ENCODE assay signal across 15 cellular contexts in the genomic region with DNA sequence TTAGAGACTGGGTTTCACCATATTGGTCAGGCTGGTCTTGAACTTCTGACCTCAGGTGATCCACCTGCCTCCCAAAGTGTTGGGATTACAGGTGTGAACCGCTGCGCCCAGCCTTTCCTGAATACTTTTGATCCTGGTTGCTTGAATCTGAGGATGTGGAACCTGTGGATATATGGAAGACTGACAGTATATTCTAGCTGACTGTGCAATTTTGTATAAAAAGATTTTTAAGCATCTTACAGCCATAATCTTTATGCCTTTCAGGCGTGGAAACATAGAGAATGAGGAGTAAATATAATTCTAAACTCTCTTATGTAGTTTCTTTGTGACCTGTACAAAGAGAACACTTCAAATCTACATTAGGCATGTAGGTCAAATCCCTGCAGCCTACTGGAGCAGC. TPM values are rescaled to one million over a fixed set of nuclear protein-coding genes. Genes with fewer than 3 reads are reported as not detected.
DNase-seq lines count a peak whose midpoint lies in the region; ATAC-seq and TF ChIP-seq lines count a peak whose summit lies in the region.
"Had no signal": no experiment of that assay in that cellular context is flagged by ENCODE, and none has a peak within 500 bp of the region (broad histone marks: within the 10 kb centered on the region; RNA-seq: fewer than 3 reads in every experiment).

No MANE protein-coding gene starts in this region.

- peak overlapping the region; percentile 1 for H3K4me3 Mint-ChIP-seq in activated T-cell treated with anti-CD3 and anti-CD28 coated beads, Interleukin-2, amount 50 U/mL, for 24 hours
- no peak overlapping the region for H3K4me3 Mint-ChIP-seq in activated T-cell treated with anti-CD3 and anti-CD28 coated beads, Interleukin-2, amount 50 U/mL, for 4 hours
- no peak overlapping the region for H3K4me3 Mint-ChIP-seq in activated CD8-positive, alpha-beta T cell treated with anti-CD3 and anti-CD28 coated beads, Interleukin-2, amount 10 ng/mL, durations not matched to agents 7 days and 5 days

- H3K4me3 ChIP-seq in left lung: no peak overlapping the region
- H3K4me3 ChIP-seq in tibial nerve: no peak overlapping the region
- H3K4me3 ChIP-seq: thoracic aorta had no signal

- 87 to 96% methylated on average over 3 of the region's 3 CpGs for WGBS in tibial nerve, 2 donors

- H3K27me3 Mint-ChIP-seq in activated T-cell treated with anti-CD3 and anti-CD28 coated beads, Interleukin-2, amount 50 U/mL, for 24 hours: no peaks in the 10 kb centered on the region
- no peaks in the 10 kb centered on the region for H3K27me3 Mint-ChIP-seq in activated T-cell treated with anti-CD3 and anti-CD28 coated beads, Interleukin-2, amount 50 U/mL, for 4 hours (ENCODE audit: low read depth)
- H3K27me3 Mint-ChIP-seq in activated CD8-positive, alpha-beta T cell treated with anti-CD3 and anti-CD28 coated beads, Interleukin-2, amount 10 ng/mL, durations not matched to agents 7 days and 5 days (ENCODE audit: low read depth): no peaks in the 10 kb centered on the region

- no peaks in the 10 kb centered on the region for H3K9me3 ChIP-seq in left lung
- H3K9me3 ChIP-seq in tibial nerve: no peaks in the 10 kb centered on the region
- H3K9me3 ChIP-seq: thoracic aorta had no signal

- H3K36me3 Mint-ChIP-seq in activated T-cell treated with anti-CD3 and anti-CD28 coated beads, Interleukin-2, amount 50 U/mL, for 24 hours (ENCODE audit: low read depth): peaks cover 57% of the 10 kb centered on the region
- H3K36me3 Mint-ChIP-seq in activated T-cell treated with anti-CD3 and anti-CD28 coated beads, Interleukin-2, amount 50 U/mL, for 4 hours (ENCODE audit: insufficient read depth): peaks cover 14% of the 10 kb centered on the region
- peaks cover 66% of the 10 kb centered on the region for H3K36me3 Mint-ChIP-seq in activated CD8-positive, alpha-beta T cell treated with anti-CD3 and anti-CD28 coated beads, Interleukin-2, amount 10 ng/mL, durations not matched to agents 7 days and 5 days (ENCODE audit: low read depth)

- ATAC-seq in activated T-cell treated with anti-CD3 and anti-CD28 coated beads, Interleukin-2, amount 50 U/mL, for 4 hours: no peak
- no peak for ATAC-seq in activated CD8-positive, alpha-beta T cell treated with anti-CD3 and anti-CD28 coated beads, Interleukin-2, amount 10 ng/mL, durations not matched to agents 7 days and 5 days
- ATAC-seq in left lung: no peak
- ATAC-seq: left colon had no signal

- no peak for TF ChIP-seq EP300 in tibial nerve (IDR thresholded peaks at IDR 0.05)

- DNase-seq in activated T-cell treated with anti-CD3 and anti-CD28 coated beads, Interleukin-2, amount 50 U/mL, for 24 hours: no peak
- no peak for DNase-seq in activated T-cell treated with anti-CD3 and anti-CD28 coated beads, Interleukin-2, amount 50 U/mL, for 4 hours
- DNase-seq in activated CD8-positive, alpha-beta T cell treated with anti-CD3 and anti-CD28 coated beads, Interleukin-2, amount 10 ng/mL, durations not matched to agents 7 days and 5 days: no peak
- DNase-seq in left lung (no peak), tibial nerve (ENCODE audit: low spot score in 2 of 2) (no peak), inferior parietal cortex (ENCODE audit: extremely low spot score) (no peak), hepatic stellate cell (ENCODE audit: low spot score) (no peak), NCI-H1436 (lab: John Stamatoyannopoulos, UW) (no peak)
- DNase-seq: ACHN; effector CD4-positive, alpha-beta T cell; left colon; NCI-H146; NCI-H510A treated with DMSO at 0.1 percent for 48 hours; nephron progenitor cell had no signal

- TF ChIP-seq CTCF in left lung (IDR thresholded peaks at IDR 0.05): no peak
- no peak for TF ChIP-seq CTCF in tibial nerve (IDR thresholded peaks at IDR 0.05)

- H3K4me1 Mint-ChIP-seq in activated T-cell treated with anti-CD3 and anti-CD28 coated beads, Interleukin-2, amount 50 U/mL, for 24 hours (ENCODE audit: low read depth): peaks cover 97% of the 10 kb centered on the region
- H3K4me1 Mint-ChIP-seq in activated T-cell treated with anti-CD3 and anti-CD28 coated beads, Interleukin-2, amount 50 U/mL, for 4 hours (ENCODE audit: low read depth): peaks cover 97% of the 10 kb centered on the region
- peaks cover 97% of the 10 kb centered on the region for H3K4me1 Mint-ChIP-seq in activated CD8-positive, alpha-beta T cell treated with anti-CD3 and anti-CD28 coated beads, Interleukin-2, amount 10 ng/mL, durations not matched to agents 7 days and 5 days (ENCODE audit: low read depth)

- H3K27me3 ChIP-seq in left lung (no peaks in the 10 kb centered on the region), tibial nerve (no peaks in the 10 kb centered on the region)

- H3K27ac ChIP-seq in left lung: peak overlapping the region; percentile 47 to 98
- peak overlapping the region in 3 of 4 donors; percentile 37 to 99 (median 93) for H3K27ac ChIP-seq in tibial nerve
- H3K27ac ChIP-seq: thoracic aorta had no signal

- H3K9me3 Mint-ChIP-seq in activated T-cell treated with anti-CD3 and anti-CD28 coated beads, Interleukin-2, amount 50 U/mL, for 24 hours: no peaks in the 10 kb centered on the region
- H3K9me3 Mint-ChIP-seq in activated T-cell treated with anti-CD3 and anti-CD28 coated beads, Interleukin-2, amount 50 U/mL, for 4 hours: no peaks in the 10 kb centered on the region
- no peaks in the 10 kb centered on the region for H3K9me3 Mint-ChIP-seq in activated CD8-positive, alpha-beta T cell treated with anti-CD3 and anti-CD28 coated beads, Interleukin-2, amount 10 ng/mL, durations not matched to agents 7 days and 5 days (ENCODE audit: insufficient read depth)

- peak overlapping the region; percentile 95 for H3K27ac Mint-ChIP-seq in activated T-cell treated with anti-CD3 and anti-CD28 coated beads, Interleukin-2, amount 50 U/mL, for 24 hours
- H3K27ac Mint-ChIP-seq in activated CD8-positive, alpha-beta T cell treated with anti-CD3 and anti-CD28 coated beads, Interleukin-2, amount 10 ng/mL, durations not matched to agents 7 days and 5 days: peak overlapping the region; percentile 62

- H3K36me3 ChIP-seq in left lung (peaks cover 0 to 45% of the 10 kb centered on the region in 2 donors), tibial nerve (peaks cover 0 to 18% (median 3%) of the 10 kb centered on the region in 3 donors)
- H3K36me3 ChIP-seq: thoracic aorta had no signal

- TF ChIP-seq POLR2A in tibial nerve (IDR thresholded peaks at IDR 0.05): no peak

- H3K4me1 ChIP-seq in left lung: peaks cover 59 to 100% of the 10 kb centered on the region in 2 donors
- H3K4me1 ChIP-seq in tibial nerve: peaks cover 0 to 100% (median 95%) of the 10 kb centered on the region in 4 donors

- intact Hi-C loops in left lung (cut with DNase I): no loop called here

- POLR2A ChIA-PET in activated CD8-positive, alpha-beta T cell treated with anti-CD3 and anti-CD28 coated beads, Interleukin-2, amount 10 ng/mL, durations not matched to agents 7 days and 5 days (lab: Charles Lee): interaction anchor here (1.0 to 8.0 kb wide), 3 partner anchors 13 to 39 kb away, joined by 3 to 86 read pairs (median 3); partner anchors contain the start of gene TSPAN14

- CTCF ChIA-PET in activated CD8-positive, alpha-beta T cell treated with anti-CD3 and anti-CD28 coated beads, Interleukin-2, amount 10 ng/mL, durations not matched to agents 7 days and 5 days (lab: Charles Lee): interaction anchor here (1.0 to 35.6 kb wide), 7 partner anchors 10 to 66 kb away, joined by 3 to 1113 read pairs (median 40); no protein-coding TSS in a partner anchor

RNA-seq across cellular contexts. Expression of gene TSPAN14, which starts 16.2 kb away (rescaled TPM):
- total RNA-seq in activated T-cell treated with anti-CD3 and anti-CD28 coated beads, Interleukin-2, amount 50 U/mL, for 4 hours: 10 to 100 TPM; 31.8 to 36.2 (median 35.0) TPM
- 100 to 1,000 TPM; 109 to 117 TPM for total RNA-seq in activated CD8-positive, alpha-beta T cell treated with anti-CD3 and anti-CD28 coated beads, Interleukin-2, amount 10 ng/mL, durations not matched to agents 7 days and 5 days
- 100 to 1,000 TPM; 116 to 158 TPM for total RNA-seq in left lung
- total RNA-seq in tibial nerve: 100 to 1,000 TPM; 123 to 163 (median 150) TPM
